1 cellular context compared by ENCODE assay signal in the genomic region with DNA sequence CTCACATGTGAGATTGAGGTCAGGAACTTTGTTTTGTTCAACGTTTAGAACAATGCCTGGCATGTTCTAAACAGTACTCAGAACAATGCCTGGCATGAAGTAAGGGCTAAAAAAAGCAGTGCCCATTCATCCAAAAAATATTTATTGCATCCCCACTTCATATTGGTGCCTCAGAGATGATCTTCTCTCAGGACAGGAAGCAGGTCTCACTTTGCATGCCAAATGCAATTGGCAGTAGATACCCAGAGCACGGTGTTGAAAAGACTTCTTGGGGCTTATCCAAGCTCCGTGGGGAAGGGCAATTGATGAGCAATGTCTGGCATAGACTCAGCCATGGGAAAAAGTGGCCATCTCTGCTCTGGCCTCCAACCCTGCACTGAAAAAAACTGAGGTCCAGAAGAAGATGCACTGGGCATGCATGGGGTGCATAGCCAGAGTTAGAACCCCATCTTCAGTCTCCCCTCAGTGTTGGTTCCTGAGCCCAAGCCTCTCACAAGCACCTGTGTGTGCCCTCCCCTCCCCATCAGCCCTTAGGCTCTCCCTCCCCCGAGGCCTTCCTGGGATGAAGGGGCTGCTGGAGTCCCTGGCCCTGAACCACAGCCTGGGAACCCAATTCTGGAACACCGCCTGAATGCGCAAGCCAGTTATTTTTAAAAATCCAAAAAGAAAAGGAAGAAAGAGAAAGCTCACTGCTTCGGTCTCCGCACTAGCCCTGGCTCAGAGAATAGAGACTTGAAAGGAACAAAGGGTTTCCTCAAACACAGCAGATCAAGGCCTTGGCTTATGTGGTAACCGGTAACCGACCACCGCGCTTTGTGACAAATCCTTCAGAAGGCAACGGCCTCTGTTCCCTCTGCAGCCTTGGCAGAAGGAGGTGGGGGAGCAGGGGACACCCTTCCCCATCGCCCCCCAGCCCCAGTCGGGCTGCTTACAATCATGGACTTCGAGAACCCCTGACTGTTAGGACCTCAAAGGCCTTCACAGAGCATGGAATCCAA.
TF ChIP-seq lines count a peak whose summit lies in the region.

No MANE protein-coding gene starts in this region.

TF ChIP-seq in HepG2, 621 proteins besides CTCF, POLR2A, EP300 and RAD21 (continued from another document):
- TF ChIP-seq, protein P1, sequence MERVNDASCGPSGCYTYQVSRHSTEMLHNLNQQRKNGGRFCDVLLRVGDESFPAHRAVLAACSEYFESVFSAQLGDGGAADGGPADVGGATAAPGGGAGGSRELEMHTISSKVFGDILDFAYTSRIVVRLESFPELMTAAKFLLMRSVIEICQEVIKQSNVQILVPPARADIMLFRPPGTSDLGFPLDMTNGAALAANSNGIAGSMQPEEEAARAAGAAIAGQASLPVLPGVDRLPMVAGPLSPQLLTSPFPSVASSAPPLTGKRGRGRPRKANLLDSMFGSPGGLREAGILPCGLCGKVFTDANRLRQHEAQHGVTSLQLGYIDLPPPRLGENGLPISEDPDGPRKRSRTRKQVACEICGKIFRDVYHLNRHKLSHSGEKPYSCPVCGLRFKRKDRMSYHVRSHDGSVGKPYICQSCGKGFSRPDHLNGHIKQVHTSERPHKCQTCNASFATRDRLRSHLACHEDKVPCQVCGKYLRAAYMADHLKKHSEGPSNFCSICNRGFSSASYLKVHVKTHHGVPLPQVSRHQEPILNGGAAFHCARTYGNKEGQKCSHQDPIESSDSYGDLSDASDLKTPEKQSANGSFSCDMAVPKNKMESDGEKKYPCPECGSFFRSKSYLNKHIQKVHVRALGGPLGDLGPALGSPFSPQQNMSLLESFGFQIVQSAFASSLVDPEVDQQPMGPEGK (CRISPR knock-in tag; IDR thresholded peaks at IDR 0.05): peak; percentile 32; the same call in 1 of the 2 replicates
- TF ChIP-seq ZNF3 (CRISPR knock-in tag; IDR thresholded peaks at IDR 0.05): no peak
- TF ChIP-seq, protein P2, sequence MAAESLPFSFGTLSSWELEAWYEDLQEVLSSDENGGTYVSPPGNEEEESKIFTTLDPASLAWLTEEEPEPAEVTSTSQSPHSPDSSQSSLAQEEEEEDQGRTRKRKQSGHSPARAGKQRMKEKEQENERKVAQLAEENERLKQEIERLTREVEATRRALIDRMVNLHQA (CRISPR knock-in tag; IDR thresholded peaks at IDR 0.05): no peak
- TF ChIP-seq, protein P3, sequence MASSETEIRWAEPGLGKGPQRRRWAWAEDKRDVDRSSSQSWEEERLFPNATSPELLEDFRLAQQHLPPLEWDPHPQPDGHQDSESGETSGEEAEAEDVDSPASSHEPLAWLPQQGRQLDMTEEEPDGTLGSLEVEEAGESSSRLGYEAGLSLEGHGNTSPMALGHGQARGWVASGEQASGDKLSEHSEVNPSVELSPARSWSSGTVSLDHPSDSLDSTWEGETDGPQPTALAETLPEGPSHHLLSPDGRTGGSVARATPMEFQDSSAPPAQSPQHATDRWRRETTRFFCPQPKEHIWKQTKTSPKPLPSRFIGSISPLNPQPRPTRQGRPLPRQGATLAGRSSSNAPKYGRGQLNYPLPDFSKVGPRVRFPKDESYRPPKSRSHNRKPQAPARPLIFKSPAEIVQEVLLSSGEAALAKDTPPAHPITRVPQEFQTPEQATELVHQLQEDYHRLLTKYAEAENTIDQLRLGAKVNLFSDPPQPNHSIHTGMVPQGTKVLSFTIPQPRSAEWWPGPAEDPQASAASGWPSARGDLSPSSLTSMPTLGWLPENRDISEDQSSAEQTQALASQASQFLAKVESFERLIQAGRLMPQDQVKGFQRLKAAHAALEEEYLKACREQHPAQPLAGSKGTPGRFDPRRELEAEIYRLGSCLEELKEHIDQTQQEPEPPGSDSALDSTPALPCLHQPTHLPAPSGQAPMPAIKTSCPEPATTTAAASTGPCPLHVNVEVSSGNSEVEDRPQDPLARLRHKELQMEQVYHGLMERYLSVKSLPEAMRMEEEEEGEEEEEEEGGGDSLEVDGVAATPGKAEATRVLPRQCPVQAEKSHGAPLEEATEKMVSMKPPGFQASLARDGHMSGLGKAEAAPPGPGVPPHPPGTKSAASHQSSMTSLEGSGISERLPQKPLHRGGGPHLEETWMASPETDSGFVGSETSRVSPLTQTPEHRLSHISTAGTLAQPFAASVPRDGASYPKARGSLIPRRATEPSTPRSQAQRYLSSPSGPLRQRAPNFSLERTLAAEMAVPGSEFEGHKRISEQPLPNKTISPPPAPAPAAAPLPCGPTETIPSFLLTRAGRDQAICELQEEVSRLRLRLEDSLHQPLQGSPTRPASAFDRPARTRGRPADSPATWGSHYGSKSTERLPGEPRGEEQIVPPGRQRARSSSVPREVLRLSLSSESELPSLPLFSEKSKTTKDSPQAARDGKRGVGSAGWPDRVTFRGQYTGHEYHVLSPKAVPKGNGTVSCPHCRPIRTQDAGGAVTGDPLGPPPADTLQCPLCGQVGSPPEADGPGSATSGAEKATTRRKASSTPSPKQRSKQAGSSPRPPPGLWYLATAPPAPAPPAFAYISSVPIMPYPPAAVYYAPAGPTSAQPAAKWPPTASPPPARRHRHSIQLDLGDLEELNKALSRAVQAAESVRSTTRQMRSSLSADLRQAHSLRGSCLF (CRISPR knock-in tag; IDR thresholded peaks at IDR 0.05; ENCODE audit: borderline replicate concordance): no peak
- peak; percentile 24; the same call in 1 of the 2 replicates for TF ChIP-seq ZFX (CRISPR knock-in tag; IDR thresholded peaks at IDR 0.05; ENCODE audit: low read depth)
